ENCODE assay signal across 17 cellular contexts in the genomic region with DNA sequence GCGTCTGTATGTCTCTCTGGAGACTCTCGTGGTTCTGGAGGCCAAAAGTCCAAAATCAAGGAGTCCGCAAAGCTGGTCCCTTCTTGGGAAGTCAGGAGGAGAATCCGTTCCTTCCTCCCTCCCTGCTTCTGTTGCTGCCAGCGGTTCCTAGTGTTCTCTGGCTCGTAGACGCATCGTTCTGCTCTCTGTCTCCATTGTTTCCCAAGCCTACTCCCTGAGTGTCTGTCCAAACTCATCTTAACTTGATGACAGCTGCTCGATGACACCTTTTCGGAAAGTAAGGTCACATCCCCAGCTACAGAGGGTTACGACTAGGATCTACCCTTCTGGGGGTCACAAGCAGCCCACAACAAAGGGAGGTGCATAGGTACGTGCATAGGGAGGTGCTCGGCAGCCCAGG.
DNase-seq lines count a peak whose midpoint lies in the region; ATAC-seq and TF ChIP-seq lines count a peak whose summit lies in the region.
"Had no signal": no experiment of that assay in that cellular context is flagged by ENCODE, and none has a peak within 500 bp of the region (broad histone marks: within the 10 kb centered on the region; RNA-seq: fewer than 3 reads in every experiment).

No MANE protein-coding gene starts in this region.

- peaks cover 15% of the 10 kb centered on the region for H3F3A ChIP-seq in smooth muscle cell (ENCODE audit: low read depth)

- H3K4me3 ChIP-seq in esophagus squamous epithelium, result no peak overlapping the region
- no peak overlapping the region for H3K4me3 ChIP-seq in muscle layer of colon (ENCODE audit: low read depth in 1 of 2, low read length in 2 of 2)
- H3K4me3 ChIP-seq in smooth muscle cell, result no peak overlapping the region
- H3K4me3 ChIP-seq: A549, GM23338 had no signal

- peak overlapping the region; percentile 14 for H3K9ac ChIP-seq in muscle layer of colon (ENCODE audit: low read length)
- no peak overlapping the region for H3K9ac ChIP-seq in smooth muscle cell (ENCODE audit: low read depth)

- no peak for TF ChIP-seq CTCF in esophagus squamous epithelium (IDR thresholded peaks at IDR 0.05)
- TF ChIP-seq CTCF in smooth muscle cell (IDR thresholded peaks at IDR 0.05; ENCODE audit: borderline replicate concordance, insufficient read depth, poor library complexity, severe bottlenecking), result no peak
- no peak for TF ChIP-seq CTCF in omental fat pad (IDR thresholded peaks at IDR 0.05)
- no peak for TF ChIP-seq CTCF in foreskin keratinocyte (conservative IDR thresholded peaks at IDR 0.05)

- H3K9me3 ChIP-seq in esophagus squamous epithelium (no peaks in the 10 kb centered on the region), muscle layer of colon (ENCODE audit: low read length) (no peaks in the 10 kb centered on the region), smooth muscle cell (replicated peaks; ENCODE audit: low read depth) (no peaks in the 10 kb centered on the region)
- H3K9me3 ChIP-seq: A549, BE2C had no signal

- H3K36me3 ChIP-seq in esophagus squamous epithelium (no peaks in the 10 kb centered on the region), muscle layer of colon (ENCODE audit: insufficient read depth, low read length) (no peaks in the 10 kb centered on the region), smooth muscle cell (ENCODE audit: low read depth) (no peaks in the 10 kb centered on the region)
- H3K36me3 ChIP-seq: BE2C had no signal

- no peak for DNase-seq in esophagus squamous epithelium (lab: John Stamatoyannopoulos, UW)
- DNase-seq in smooth muscle cell (lab: John Stamatoyannopoulos, UW; ENCODE audit: unreplicated experiment), result no peak
- DNase-seq in omental fat pad (ENCODE audit: low spot score), result no peak
- DNase-seq in foreskin keratinocyte, result no peak
- DNase-seq in activated CD8-positive, alpha-beta memory T cell treated with anti-CD3 and anti-CD28 coated beads, Interleukin-2, amount 50 U/mL, for 4 hours, result no peak
- no peak for DNase-seq in activated T-cell treated with anti-CD3 and anti-CD28 coated beads, Interleukin-2, amount 50 U/mL, for 48 hours
- DNase-seq: BE2C; CD4-positive, alpha-beta memory T cell; DMS153; DMS79 treated with DMSO at 0.1 percent for 48 hours; EL; H7 had no signal

- ATAC-seq in omental fat pad (ENCODE audit: low FRiP score), result no peak
- ATAC-seq in foreskin keratinocyte, result no peak
- ATAC-seq: A549, GM23338 had no signal

- H3K27me3 ChIP-seq in esophagus squamous epithelium, result peaks cover 0 to 31% (median 0%) of the 10 kb centered on the region in 4 donors
- H3K27me3 ChIP-seq in muscle layer of colon (ENCODE audit: control insufficient read depth in 1 of 2, insufficient read depth in 2 of 2, low read length in 2 of 2), result no peaks in the 10 kb centered on the region
- no peaks in the 10 kb centered on the region for H3K27me3 ChIP-seq in smooth muscle cell (ENCODE audit: low read depth)
- H3K27me3 ChIP-seq in foreskin keratinocyte, result no peaks in the 10 kb centered on the region
- H3K27me3 ChIP-seq: BE2C had no signal

- H3K27ac ChIP-seq in esophagus squamous epithelium (peak overlapping the region in 3 of 4 donors; percentile 67 to 85 (median 80)), muscle layer of colon (ENCODE audit: low read depth, low read length) (peak overlapping the region; percentile 71), smooth muscle cell (ENCODE audit: low read depth) (peak overlapping the region; percentile 72), foreskin keratinocyte (no peak overlapping the region)
- H3K27ac ChIP-seq: A549, C4-2B, HL-60 had no signal

- WGBS in esophagus squamous epithelium, 2 donors, result 72 to 77% methylated on average over 10 to 12 of the region's 13 CpGs
- 90% methylated on average over 13 of the region's 13 CpGs for WGBS in smooth muscle cell (ENCODE audit: low lambda C conversion rate)

- H3K79me2 ChIP-seq in smooth muscle cell (ENCODE audit: low read depth), result no peaks in the 10 kb centered on the region

- H3K4me1 ChIP-seq in esophagus squamous epithelium (peaks cover 0 to 46% (median 31%) of the 10 kb centered on the region in 3 donors), muscle layer of colon (ENCODE audit: insufficient read depth, low read length) (peaks cover 85% of the 10 kb centered on the region), smooth muscle cell (ENCODE audit: low read depth) (peaks cover 18% of the 10 kb centered on the region), foreskin keratinocyte (no peaks in the 10 kb centered on the region)
- H3K4me1 ChIP-seq: A549, BE2C had no signal

- intact Hi-C loops in esophagus squamous epithelium (cut with DNase I), result no loop called here

- peak overlapping the region; percentile 60 for H3K4me2 ChIP-seq in smooth muscle cell
- H3K4me2 ChIP-seq: A549, GM23338 had no signal

- no peak for TF ChIP-seq POLR2A in esophagus squamous epithelium (IDR thresholded peaks at IDR 0.05)

- no peak overlapping the region for H2AFZ ChIP-seq in smooth muscle cell (ENCODE audit: low read depth)
- H2AFZ ChIP-seq: GM23338 had no signal

- no peaks in the 10 kb centered on the region for H4K20me1 ChIP-seq in smooth muscle cell (ENCODE audit: low read depth)
